Comparison of ENCODE assay signal across 34 cellular contexts in the genomic region with DNA sequence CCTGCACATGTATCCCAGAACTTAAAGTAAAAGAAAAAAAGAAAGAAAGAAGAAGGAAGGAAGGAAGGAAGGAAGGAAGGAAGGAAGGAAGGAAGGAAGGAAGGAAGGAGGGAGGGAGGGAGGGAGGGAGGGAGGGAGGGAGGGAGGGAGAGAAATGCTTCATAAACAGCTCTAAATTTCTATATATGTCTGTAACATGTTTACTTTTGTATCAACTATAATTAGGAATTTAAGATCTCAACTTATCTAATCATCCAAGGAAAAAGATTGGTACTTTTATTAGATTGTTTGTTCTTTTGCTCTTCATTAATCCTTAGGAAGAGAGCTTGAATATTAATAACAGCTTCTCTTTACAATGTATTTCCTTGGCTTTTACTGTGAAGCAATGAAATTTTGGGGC.
"Had no signal": no experiment of that assay in that cellular context is flagged by ENCODE, and none has a peak within 500 bp of the region (broad histone marks: within the 10 kb centered on the region; RNA-seq: fewer than 3 reads in every experiment).

No MANE protein-coding gene starts in this region.

- H3K36me3 ChIP-seq: adrenal gland, ascending aorta, brain microvascular endothelial cell, breast epithelium, cardiac muscle cell had no signal

- H3K27me3 ChIP-seq: adrenal gland, ascending aorta, body of pancreas, brain microvascular endothelial cell, breast epithelium, cardiac muscle cell had no signal

- H3K9me3 ChIP-seq: adrenal gland, ascending aorta, body of pancreas, breast epithelium had no signal

- FAIRE-seq: astrocyte, bronchial epithelial cell had no signal

- DNase-seq: activated effector memory CD4-positive, alpha-beta T cell treated with anti-CD3 and anti-CD28 coated beads, Interleukin-2, amount 50 U/mL, for 16 hours; activated effector memory CD4-positive, alpha-beta T cell treated with Interleukin-2 at 50 U/mL for 16 hours; activated gamma-delta T cell; activated gamma-delta T cell treated with Interleukin-2 at 50 U/mL for 16 hours; activated naive CD4-positive, alpha-beta T cell; activated naive CD4-positive, alpha-beta T cell treated with anti-CD3 and anti-CD28 coated beads for 36 hours; activated naive CD4-positive, alpha-beta T cell treated with anti-CD3 and anti-CD28 coated beads, Interleukin-2, amount 10 ng/mL, durations not matched to agents 7 days and 5 days; activated naive CD4-positive, alpha-beta T cell treated with anti-CD3 and anti-CD28 coated beads, Interleukin-2, amount 50 U/mL, for 16 hours; activated naive CD4-positive, alpha-beta T cell treated with Interleukin-2 at 50 U/mL for 16 hours; activated naive CD8-positive, alpha-beta T cell treated with anti-CD3 and anti-CD28 coated beads for 36 hours; activated naive CD8-positive, alpha-beta T cell treated with anti-CD3 and anti-CD28 coated beads, Interleukin-2, amount 10 ng/mL, durations not matched to agents 7 days and 5 days; activated naive CD8-positive, alpha-beta T cell treated with anti-CD3 and anti-CD28 coated beads, Interleukin-2, amount 50 U/mL, for 24 hours; activated T-cell treated with anti-CD3 and anti-CD28 coated beads, Interleukin-2, amount 50 U/mL, for 1 hour; activated T-cell treated with anti-CD3 and anti-CD28 coated beads, Interleukin-2, amount 50 U/mL, for 24 hours; activated T-cell treated with anti-CD3 and anti-CD28 coated beads, Interleukin-2, amount 50 U/mL, for 4 hours; activated T-cell treated with anti-CD3 and anti-CD28 coated beads, Interleukin-2, amount 50 U/mL, for 48 hours; activated T-cell treated with anti-CD3 and anti-CD28 coated beads, Interleukin-2, amount 50 U/mL, for 72 hours; adrenal gland; amniotic stem cell; amygdala; anterior cingulate cortex; aorta; body of pancreas; brain microvascular endothelial cell; caudate nucleus; central memory CD4-positive, alpha-beta T cell; cerebellar nuclear complex had no signal

- H3K27ac ChIP-seq: adrenal gland, ascending aorta, body of pancreas, brain microvascular endothelial cell, breast epithelium, cardiac muscle cell had no signal

- H3K4me1 ChIP-seq: adrenal gland, ascending aorta, body of pancreas, breast epithelium had no signal

- H3K4me3 ChIP-seq: adrenal gland, ascending aorta, body of pancreas, breast epithelium, cardiac muscle cell had no signal

- ATAC-seq: activated naive CD4-positive, alpha-beta T cell treated with anti-CD3 and anti-CD28 coated beads, Interleukin-2, amount 50 U/mL, for 72 hours; activated naive CD8-positive, alpha-beta T cell treated with anti-CD3 and anti-CD28 coated beads, Interleukin-2, amount 50 U/mL, for 24 hours; activated T-cell treated with anti-CD3 and anti-CD28 coated beads, Interleukin-2, amount 50 U/mL, for 4 hours; activated T-cell treated with anti-CD3 and anti-CD28 coated beads, Interleukin-2, amount 50 U/mL, for 72 hours; activated T-helper 17 cell treated with anti-CD3 and anti-CD28 coated beads, Interleukin-2, amount 50 U/mL, for 72 hours; body of pancreas had no signal
